ENCODE assay signal across 8 cellular contexts in genomic region chr2:216082388-216082733, GRCh38. TPM values are rescaled to one million over a fixed set of nuclear protein-coding genes. Genes with fewer than 3 reads are reported as not detected.
DNase-seq lines count a peak whose midpoint lies in the region; ATAC-seq and TF ChIP-seq lines count a peak whose summit lies in the region.

No MANE protein-coding gene starts in this region.

- peaks cover 4% of the 10 kb centered on the region for H3F3A ChIP-seq in SK-N-SH (replicated peaks; ENCODE audit: insufficient read depth)

- H3K4me3 ChIP-seq in SK-N-SH (ENCODE audit: low read depth in 2 of 2, low read length in 1 of 2) (peak overlapping the region; percentile 72 to 97), fibroblast of villous mesenchyme (ENCODE audit: low read depth, low read length) (peak overlapping the region; percentile 60), gastrocnemius medialis (peak overlapping the region; percentile 63 to 74 (median 66))

- no peak for ATAC-seq in gastrocnemius medialis
- no peak for ATAC-seq in HG03175 (IDR thresholded peaks at IDR 0.05; ENCODE audit: unreplicated experiment)

- CTCF ChIA-PET in SK-N-SH (lab: Yijun Ruan, JAX): interaction anchor here (0.8 to 3.7 kb wide), 6 partner anchors 13 to 59 kb away, joined by 3 to 14 read pairs (median 4); no protein-coding TSS in a partner anchor

- WGBS in SK-N-SH (ENCODE audit: low lambda C conversion rate): 31% methylated on average over 6 of the region's 7 CpGs

- peaks cover 11% of the 10 kb centered on the region for H3K79me2 ChIP-seq in SK-N-SH (ENCODE audit: insufficient read depth)

- H3K9ac ChIP-seq in SK-N-SH: peak overlapping the region; percentile 80

- TF ChIP-seq RAD21 in SK-N-SH (IDR thresholded peaks at IDR 0.05; ENCODE audit: low read length): no peak

- intact Hi-C loops in gastrocnemius medialis (cut with DNase I; ENCODE audit: low total_unique reads): loop anchor here (2.0 kb wide), 1 partner anchor 32 kb away; no protein-coding TSS in a partner anchor

- H3K9me2 ChIP-seq in SK-N-SH: no peaks in the 10 kb centered on the region

- H4K20me1 ChIP-seq in SK-N-SH (ENCODE audit: insufficient read depth): no peaks in the 10 kb centered on the region

- peak overlapping the region; percentile 100 for H2AFZ ChIP-seq in SK-N-SH (ENCODE audit: low read depth)

- no peaks in the 10 kb centered on the region for H3K27me3 ChIP-seq in SK-N-SH (ENCODE audit: insufficient read depth)
- no peaks in the 10 kb centered on the region for H3K27me3 ChIP-seq in gastrocnemius medialis

- POLR2A ChIA-PET in SK-N-SH (lab: Yijun Ruan, JAX): interaction anchor here (1.6 to 3.2 kb wide), 2 partner anchors 27 to 32 kb away, joined by 7 to 17 read pairs; partner anchors contain the start of gene XRCC5

- TF ChIP-seq POLR2A in gastrocnemius medialis (IDR thresholded peaks at IDR 0.05): no peak

- peak; percentile 15; the same call in 1 of the 2 replicates for TF ChIP-seq CTCF in SK-N-SH (IDR thresholded peaks at IDR 0.05)
- no peak for TF ChIP-seq CTCF in fibroblast of villous mesenchyme (IDR thresholded peaks at IDR 0.05; ENCODE audit: insufficient read depth, low read depth, low read length)
- TF ChIP-seq CTCF in gastrocnemius medialis (IDR thresholded peaks at IDR 0.05 in 4 of 5, conservative IDR thresholded peaks at IDR 0.05 in 1 of 5): no peak

- no peak for TF ChIP-seq EP300 in SK-N-SH (IDR thresholded peaks at IDR 0.05; ENCODE audit: borderline replicate concordance in 1 of 2, low read depth in 1 of 2, low read length in 1 of 2)

- DNase-seq in NCI-H1694 treated with DMSO at 0.1 percent for 48 hours (lab: John Stamatoyannopoulos, UW): peak; percentile 63
- no peak for DNase-seq in NCI-H1694 (lab: John Stamatoyannopoulos, UW)
- DNase-seq in SK-N-SH: peak; percentile 45
- no peak for DNase-seq in fibroblast of villous mesenchyme (ENCODE audit: low read depth)
- no peak for DNase-seq in gastrocnemius medialis
- DNase-seq in T1000 (lab: John Stamatoyannopoulos, UW): no peak
- no peak for DNase-seq in dedifferentiated amniotic fluid mesenchymal stem cell (ENCODE audit: extremely low spot score)

- H3K4me1 ChIP-seq in SK-N-SH (ENCODE audit: control insufficient read depth in 1 of 2, insufficient read depth in 2 of 2, low read depth in 1 of 2, low read length in 1 of 2): peaks cover 0 to 18% of the 10 kb centered on the region in 2 experiments; a peak in 3 of 4 replicates
- H3K4me1 ChIP-seq in gastrocnemius medialis: peaks cover 9 to 17% of the 10 kb centered on the region in 2 donors

- H3K27ac ChIP-seq in SK-N-SH (ENCODE audit: low read depth in 2 of 2, low read length in 1 of 2): peak overlapping the region; percentile 28 to 88; a peak in 3 of 4 replicates
- H3K27ac ChIP-seq in gastrocnemius medialis: no peak overlapping the region

- H3K4me2 ChIP-seq in SK-N-SH: peak overlapping the region; percentile 99

- H3K36me3 ChIP-seq in SK-N-SH (replicated peaks in 1 of 2; ENCODE audit: control insufficient read depth in 1 of 2, insufficient read depth in 2 of 2, low read length in 1 of 2): no peaks in the 10 kb centered on the region
- no peaks in the 10 kb centered on the region for H3K36me3 ChIP-seq in gastrocnemius medialis

- H3K9me3 ChIP-seq in SK-N-SH (no peaks in the 10 kb centered on the region), gastrocnemius medialis (no peaks in the 10 kb centered on the region)

- in situ Hi-C loops in gastrocnemius medialis (cut with MboI; ENCODE audit: low sequenced_read_pairs in 4 of 4): no loop called here

TF ChIP-seq in SK-N-SH, 30 proteins besides CTCF, POLR2A, EP300 and RAD21 (continues in another document):
- TF ChIP-seq GATA2 (CRISPR knock-in tag; IDR thresholded peaks at IDR 0.05): no peak
- TF ChIP-seq FOXM1 (IDR thresholded peaks at IDR 0.05; ENCODE audit: low read depth): no peak
- TF ChIP-seq USF2 (IDR thresholded peaks at IDR 0.05; ENCODE audit: borderline replicate concordance, low read depth, low read length): no peak
- no peak for TF ChIP-seq USF1 (IDR thresholded peaks at IDR 0.05; ENCODE audit: borderline replicate concordance, low read depth)
- no peak for TF ChIP-seq REST (IDR thresholded peaks at IDR 0.05; ENCODE audit: low read depth, low read length)
- TF ChIP-seq MAX (IDR thresholded peaks at IDR 0.05; ENCODE audit: low read depth): no peak
- no peak for TF ChIP-seq RFX5 (IDR thresholded peaks at IDR 0.05; ENCODE audit: low read length)
- TF ChIP-seq ZBTB33 (IDR thresholded peaks at IDR 0.05; ENCODE audit: borderline replicate concordance, low read depth): no peak
- no peak for TF ChIP-seq CHD2 (IDR thresholded peaks at IDR 0.05; ENCODE audit: low read length, partially characterized antibody)

RNA-seq across cellular contexts. Expression of gene TMEM169, which starts 0.6 kb away (rescaled TPM):
- polyA plus RNA-seq in SK-N-SH (2012; rRNA removed): 0.30 and 0.47 TPM in 2 replicates
- polyA plus RNA-seq in SK-N-SH (2012; cell fraction: cytosol; rRNA removed): 0.31 and 0.47 TPM in 2 replicates
- 0.02 and 0.19 TPM in 2 replicates for polyA plus RNA-seq in SK-N-SH (2012; cell fraction: nucleus; rRNA removed)
- total RNA-seq in fibroblast of villous mesenchyme (0.32 and 0.43 TPM in 2 replicates), gastrocnemius medialis (not detected)

RNA-seq across cellular contexts. Expression of gene PECR, which starts 0.8 kb away (rescaled TPM):
- polyA plus RNA-seq in SK-N-SH (2012; rRNA removed): 18.6 and 20.9 TPM in 2 replicates
- 17.8 and 20.0 TPM in 2 replicates for polyA plus RNA-seq in SK-N-SH (2012; cell fraction: cytosol; rRNA removed)
- 13.8 and 15.3 TPM in 2 replicates for polyA plus RNA-seq in SK-N-SH (2012; cell fraction: nucleus; rRNA removed)
- 9.9 and 12.6 TPM in 2 replicates for total RNA-seq in fibroblast of villous mesenchyme
- 1 to 10 TPM in 2 of 4 donors, under 1 TPM in 2; 0.42 to 7.5 (median 1.5) TPM for total RNA-seq in gastrocnemius medialis

RNA-seq across cellular contexts. Expression of gene XRCC5, which starts 26.8 kb away (rescaled TPM):
- 125 and 167 TPM in 2 replicates for polyA plus RNA-seq in SK-N-SH (2012; rRNA removed)
- 160 and 162 TPM in 2 replicates for polyA plus RNA-seq in SK-N-SH (2012; cell fraction: cytosol; rRNA removed)
- polyA plus RNA-seq in SK-N-SH (2012; cell fraction: nucleus; rRNA removed): 124 and 210 TPM in 2 replicates
- 220 and 278 TPM in 2 replicates for total RNA-seq in fibroblast of villous mesenchyme
- total RNA-seq in gastrocnemius medialis: 100 to 1,000 TPM; 131 to 157 (median 141) TPM

Comparison
In these comparisons a context has a peak if more than half of its experiments do, and no peak if none do; other contexts are left out.
1. DNase-seq: peak in NCI-H1694 treated with DMSO at 0.1 percent for 48 hours (single experiment) and SK-N-SH (single experiment); none in NCI-H1694 (single experiment), fibroblast of villous mesenchyme (single experiment), gastrocnemius medialis (0 of 2), T1000 (single experiment) and dedifferentiated amniotic fluid mesenchymal stem cell (single experiment).
2. H3K27ac ChIP-seq: peak in SK-N-SH (2 of 2); none in gastrocnemius medialis (0 of 4).
3. Peak in every context shown above with its lines, with median percentiles within 50 percentile points of each other: H3K4me3 ChIP-seq.